ENCODE assay signal across 18 cellular contexts in the genomic region with DNA sequence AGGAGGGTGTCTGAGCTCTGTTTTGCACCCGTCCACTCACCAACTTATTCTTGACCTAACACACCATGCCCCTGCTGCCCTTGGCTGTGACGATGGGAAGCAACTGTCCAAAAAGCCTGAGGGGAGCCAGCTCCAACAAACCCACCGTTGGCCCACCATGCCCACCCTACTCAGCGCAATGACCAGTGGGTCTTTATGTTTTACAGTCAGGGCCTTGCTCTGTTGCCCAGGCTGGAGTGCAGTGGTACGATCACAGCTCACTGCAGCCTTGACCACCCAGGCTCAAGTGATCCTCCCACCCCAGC.
DNase-seq lines count a peak whose midpoint lies in the region; ATAC-seq and TF ChIP-seq lines count a peak whose summit lies in the region.
"Had no signal": no experiment of that assay in that cellular context is flagged by ENCODE, and none has a peak within 500 bp of the region (broad histone marks: within the 10 kb centered on the region; RNA-seq: fewer than 3 reads in every experiment).

No MANE protein-coding gene starts in this region.

- TF ChIP-seq CTCF in heart left ventricle (IDR thresholded peaks at IDR 0.05) (no peak), left lung (IDR thresholded peaks at IDR 0.05) (no peak), prostate gland (IDR thresholded peaks at IDR 0.05) (no peak), upper lobe of right lung (IDR thresholded peaks at IDR 0.05) (no peak)

- 88 to 99% (median 93%) methylated on average over 5 of the region's 5 CpGs for WGBS in heart left ventricle, 4 donors
- 89% methylated on average over 5 of the region's 5 CpGs for WGBS in prostate gland

- H3K4me3 ChIP-seq in heart left ventricle (no peak overlapping the region), left lung (no peak overlapping the region), prostate gland (no peak overlapping the region), upper lobe of right lung (no peak overlapping the region)
- H3K4me3 ChIP-seq: colonic mucosa had no signal

- no peak for TF ChIP-seq POLR2A in heart left ventricle (IDR thresholded peaks at IDR 0.05)
- no peak for TF ChIP-seq POLR2A in prostate gland (IDR thresholded peaks at IDR 0.05)

- H3K4me1 ChIP-seq in heart left ventricle = peaks cover 0 to 61% (median 36%) of the 10 kb centered on the region in 12 donors
- peaks cover 15 to 23% of the 10 kb centered on the region in 2 donors for H3K4me1 ChIP-seq in left lung
- peaks cover 5% of the 10 kb centered on the region for H3K4me1 ChIP-seq in prostate gland (replicated peaks)
- peaks cover 27% of the 10 kb centered on the region for H3K4me1 ChIP-seq in upper lobe of right lung

- ATAC-seq in heart left ventricle (no peak), left ventricle myocardium superior (no peak), left lung (no peak), upper lobe of right lung (no peak), HG03108 (IDR thresholded peaks at IDR 0.05; ENCODE audit: unreplicated experiment) (no peak)
- ATAC-seq: foreskin keratinocyte had no signal

- H3K36me3 ChIP-seq in heart left ventricle = no peaks in the 10 kb centered on the region
- H3K36me3 ChIP-seq in left lung = no peaks in the 10 kb centered on the region
- no peaks in the 10 kb centered on the region for H3K36me3 ChIP-seq in prostate gland
- no peaks in the 10 kb centered on the region for H3K36me3 ChIP-seq in upper lobe of right lung
- H3K36me3 ChIP-seq: colonic mucosa had no signal

- no peaks in the 10 kb centered on the region for H3K27me3 ChIP-seq in heart left ventricle
- peaks cover 0 to 19% of the 10 kb centered on the region in 2 donors for H3K27me3 ChIP-seq in left lung
- H3K27me3 ChIP-seq in prostate gland (replicated peaks; ENCODE audit: insufficient read depth) = no peaks in the 10 kb centered on the region
- H3K27me3 ChIP-seq in upper lobe of right lung = no peaks in the 10 kb centered on the region
- H3K27me3 ChIP-seq: colonic mucosa, foreskin keratinocyte had no signal

- H3K27ac ChIP-seq in heart left ventricle = peak overlapping the region; percentile 44 to 86 (median 75)
- peak overlapping the region; percentile 61 to 76 for H3K27ac ChIP-seq in left lung
- H3K27ac ChIP-seq in prostate gland = peak overlapping the region; percentile 59 to 89
- H3K27ac ChIP-seq in upper lobe of right lung = peak overlapping the region; percentile 36
- H3K27ac ChIP-seq: foreskin keratinocyte, KMS-11 had no signal

- H3K9me3 ChIP-seq in heart left ventricle (no peaks in the 10 kb centered on the region), left lung (no peaks in the 10 kb centered on the region), prostate gland (no peaks in the 10 kb centered on the region), upper lobe of right lung (no peaks in the 10 kb centered on the region)
- H3K9me3 ChIP-seq: colonic mucosa had no signal

- DNase-seq in heart left ventricle (no peak), left ventricle myocardium superior (no peak), left lung (no peak), prostate gland (ENCODE audit: low spot score) (no peak), upper lobe of right lung (no peak), SW480 (ENCODE audit: low spot score) (no peak)
- no peak for DNase-seq in stimulated activated CD8-positive, alpha-beta memory T cell treated with anti-CD3 and anti-CD28 coated beads, Interleukin-4, amount 100 ng/mL, for 48 hours
- DNase-seq: activated naive CD4-positive, alpha-beta T cell treated with anti-CD3 and anti-CD28 coated beads, Interleukin-2, amount 10 ng/mL, durations not matched to agents 7 days and 5 days; activated T-cell treated with anti-CD3 and anti-CD28 coated beads, Interleukin-2, amount 50 U/mL, for 1 hour; foreskin keratinocyte; NCI-H1092; NCI-H2081; NCI-H510A treated with DMSO at 0.1 percent for 48 hours; nephron progenitor cell; stimulated activated CD4-positive, alpha-beta T cell treated with anti-CD3 and anti-CD28 coated beads, Interleukin-15, amount 100 ng/mL, for 24 hours had no signal

- intact Hi-C loops in heart left ventricle (cut with DNase I) = loop anchor here in 1 of 10 donors (10.0 kb wide), 1 partner anchor 238 kb away; no protein-coding TSS in a partner anchor
- intact Hi-C loops in left ventricle myocardium superior (cut with micrococcal nuclease) = no loop called here
- intact Hi-C loops in left lung (cut with DNase I) = no loop called here
- intact Hi-C loops in prostate gland (cut with DNase I) = no loop called here
- intact Hi-C loops in upper lobe of right lung (cut with DNase I) = no loop called here
